In the genomic region with DNA sequence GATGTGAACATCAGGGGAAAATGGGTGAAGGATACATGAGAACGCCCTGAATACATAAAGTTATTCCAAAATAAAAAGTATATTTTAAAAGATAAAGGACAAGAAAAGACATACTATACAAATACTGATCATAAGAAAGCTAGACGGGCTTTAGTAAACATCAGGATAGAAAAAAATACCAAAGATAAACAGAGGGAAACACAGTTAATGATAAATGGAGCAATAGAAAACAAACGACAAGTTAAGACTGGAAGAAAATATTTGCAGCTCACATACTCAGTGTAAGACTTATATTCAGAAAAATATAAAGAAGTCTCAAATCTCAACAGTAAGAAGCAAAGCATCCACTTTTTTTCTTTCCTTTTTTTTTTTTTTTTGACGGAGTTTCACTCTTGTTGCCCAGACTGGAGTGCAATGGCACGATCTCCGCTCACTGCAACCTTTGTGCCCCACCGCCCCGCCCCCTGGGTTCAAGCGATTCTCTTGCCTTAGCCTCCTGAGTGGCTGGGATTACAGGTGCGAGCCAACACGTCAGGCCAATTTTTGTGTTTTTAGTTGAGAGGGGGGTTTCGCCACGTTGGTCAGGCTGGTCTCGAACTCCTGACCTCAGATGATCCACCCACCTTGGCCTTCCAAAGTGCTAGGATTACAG, we compare ENCODE assay signal across 11 cellular contexts.
"Had no signal": no experiment of that assay in that cellular context is flagged by ENCODE, and none has a peak within 500 bp of the region (broad histone marks: within the 10 kb centered on the region; RNA-seq: fewer than 3 reads in every experiment).

No MANE protein-coding gene starts in this region.

- H3K4me2 ChIP-seq: GM23338 had no signal

- H3K36me3 ChIP-seq: HAP-1 had no signal

- H3K9ac ChIP-seq: GM23248 had no signal

- FAIRE-seq: H1, H54 had no signal

- H2AFZ ChIP-seq: GM23248, GM23338 had no signal

- H3K9me3 ChIP-seq: HAP-1 had no signal

- H3K4me3 ChIP-seq: GM23248, GM23338, HAP-1 had no signal

- DNase-seq: GM23248, GOT3, H7, H9, HCEC 1CT, HFFc6 had no signal

- H3K27ac ChIP-seq: GM23248 had no signal

- H3K4me1 ChIP-seq: HAP-1 had no signal

- ATAC-seq: GM23338, HCT116 had no signal
